17 cellular contexts compared by ENCODE assay signal in the genomic region with DNA sequence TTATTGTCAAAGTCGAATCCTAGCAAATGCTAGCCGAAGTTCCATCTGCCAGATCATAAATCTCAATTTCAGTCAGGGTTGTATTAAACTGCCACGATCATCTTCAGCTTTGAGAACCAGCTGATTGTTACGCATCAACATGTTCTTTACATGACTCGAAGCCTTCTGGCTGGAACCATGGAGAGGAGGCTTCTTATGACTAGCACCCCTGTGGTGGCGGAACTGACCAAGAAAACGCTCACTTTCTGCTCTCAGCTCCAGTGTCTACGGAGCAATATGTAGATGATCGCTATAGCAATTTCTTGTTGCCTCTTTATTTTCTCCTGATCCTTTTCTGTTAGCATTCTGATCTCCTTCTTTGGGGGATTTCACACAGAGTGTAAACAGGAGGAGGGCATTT.
DNase-seq lines count a peak whose midpoint lies in the region; ATAC-seq, FAIRE-seq and TF ChIP-seq lines count a peak whose summit lies in the region.
"Had no signal": no experiment of that assay in that cellular context is flagged by ENCODE, and none has a peak within 500 bp of the region (broad histone marks: within the 10 kb centered on the region; RNA-seq: fewer than 3 reads in every experiment).

No MANE protein-coding gene starts in this region.

- H3K27me3 Mint-ChIP-seq in GM23338 (ENCODE audit: insufficient read depth, low read depth, poor library complexity): no peaks in the 10 kb centered on the region
- no peaks in the 10 kb centered on the region for H3K27me3 Mint-ChIP-seq in endodermal cell (ENCODE audit: insufficient read depth)

- H3K4me3 Mint-ChIP-seq in GM23338: no peak overlapping the region
- no peak overlapping the region for H3K4me3 Mint-ChIP-seq in endodermal cell
- H3K4me3 Mint-ChIP-seq: CD14-positive monocyte; CD4-positive, alpha-beta memory T cell had no signal

- H4K20me1 ChIP-seq in GM23338 (replicated peaks; ENCODE audit: insufficient read depth): no peaks in the 10 kb centered on the region
- H4K20me1 ChIP-seq: BLaER1 had no signal

- no peak for TF ChIP-seq CTCF in GM23338 (conservative IDR thresholded peaks at IDR 0.05; ENCODE audit: low read depth in 2 of 2)
- no peak for TF ChIP-seq CTCF in endodermal cell (conservative IDR thresholded peaks at IDR 0.05)
- TF ChIP-seq CTCF in kidney (IDR thresholded peaks at IDR 0.05; ENCODE audit: borderline replicate concordance, extremely low read depth, insufficient read depth): no peak
- TF ChIP-seq CTCF in WERI-Rb-1 (IDR thresholded peaks at IDR 0.05; ENCODE audit: low read depth, low read length): no peak

- H3K27ac ChIP-seq in GM23338 (ENCODE audit: low read depth) (no peak overlapping the region), endodermal cell (ENCODE audit: low read depth, low read length) (no peak overlapping the region), kidney (ENCODE audit: low read depth in 2 of 2, low read length in 2 of 2) (no peak overlapping the region), WERI-Rb-1 (no peak overlapping the region)
- H3K27ac ChIP-seq: BLaER1 had no signal

- peaks cover 17% of the 10 kb centered on the region for H3K9me3 Mint-ChIP-seq in GM23338
- H3K9me3 Mint-ChIP-seq in endodermal cell: peaks cover 14% of the 10 kb centered on the region

- H3K36me3 ChIP-seq in GM23338 (ENCODE audit: insufficient read depth) (no peaks in the 10 kb centered on the region), endodermal cell (ENCODE audit: control insufficient read depth, insufficient read depth, low read length) (no peaks in the 10 kb centered on the region), kidney (ENCODE audit: control insufficient read depth in 1 of 2, insufficient read depth in 2 of 2, low read length in 2 of 2) (no peaks in the 10 kb centered on the region), WERI-Rb-1 (no peaks in the 10 kb centered on the region)
- H3K36me3 ChIP-seq: BLaER1, HAP-1 had no signal

- H3K36me3 Mint-ChIP-seq in GM23338 (ENCODE audit: low read depth) (no peaks in the 10 kb centered on the region; the same call in 2 of the 3 replicates), endodermal cell (ENCODE audit: low read depth) (peaks cover 3% of the 10 kb centered on the region)
- H3K36me3 Mint-ChIP-seq: CD14-positive monocyte; CD4-positive, alpha-beta memory T cell had no signal

- H3F3A ChIP-seq in GM23338 (replicated peaks; ENCODE audit: low read depth): no peaks in the 10 kb centered on the region

- ATAC-seq in GM23338 (no peak), HG02981 (IDR thresholded peaks at IDR 0.05; ENCODE audit: unreplicated experiment) (no peak)

- H3K9me3 ChIP-seq in endodermal cell (ENCODE audit: control insufficient read depth, low read length) (peaks cover 15% of the 10 kb centered on the region), kidney (ENCODE audit: control insufficient read depth in 1 of 2, low read length in 2 of 2) (peaks cover 0 to 3% of the 10 kb centered on the region in 2 donors), WERI-Rb-1 (ENCODE audit: severe bottlenecking) (peaks cover 7% of the 10 kb centered on the region)
- H3K9me3 ChIP-seq: HAP-1 had no signal

- H3K27me3 ChIP-seq in GM23338 (ENCODE audit: insufficient read depth): no peaks in the 10 kb centered on the region
- H3K27me3 ChIP-seq in endodermal cell (ENCODE audit: control insufficient read depth, insufficient read depth, low read length, poor library complexity, severe bottlenecking): no peaks in the 10 kb centered on the region
- no peaks in the 10 kb centered on the region for H3K27me3 ChIP-seq in WERI-Rb-1 (ENCODE audit: insufficient read depth, low read depth, severe bottlenecking)
- H3K27me3 ChIP-seq: BLaER1 had no signal

- no peak overlapping the region for H3K27ac Mint-ChIP-seq in GM23338
- no peak overlapping the region for H3K27ac Mint-ChIP-seq in endodermal cell
- H3K27ac Mint-ChIP-seq: CD14-positive monocyte; CD4-positive, alpha-beta memory T cell had no signal

- peak; percentile 6 for DNase-seq in GM23338 (ENCODE audit: low spot score)
- DNase-seq in NCI-H2227 treated with DMSO at 0.1 percent for 48 hours (lab: John Stamatoyannopoulos, UW): peak; percentile 20
- peak; percentile 60 for DNase-seq in endodermal cell
- no peak for DNase-seq in kidney
- DNase-seq in WERI-Rb-1: no peak
- DNase-seq in SK-N-DZ (ENCODE audit: low spot score): no peak
- DNase-seq: 8988T; CD4-positive, alpha-beta memory T cell; DMS153; DMS79; GF-D8; IMR-90 had no signal

- H3K79me2 ChIP-seq in GM23338 (replicated peaks; ENCODE audit: insufficient read depth): no peaks in the 10 kb centered on the region

- no peaks in the 10 kb centered on the region for H3K9me2 ChIP-seq in GM23338 (ENCODE audit: insufficient read depth)

- no peaks in the 10 kb centered on the region for H3K4me1 Mint-ChIP-seq in GM23338
- H3K4me1 Mint-ChIP-seq in endodermal cell: peaks cover 8% of the 10 kb centered on the region
- H3K4me1 Mint-ChIP-seq: CD14-positive monocyte; CD4-positive, alpha-beta memory T cell had no signal

- H2AFZ ChIP-seq in GM23338: no peak overlapping the region; the same call in 1 of the 2 replicates

- no peak overlapping the region for H3K9ac ChIP-seq in endodermal cell (ENCODE audit: extremely low read depth, low read length, poor library complexity, severe bottlenecking)
- H3K9ac ChIP-seq in kidney (ENCODE audit: low read length in 2 of 2): no peak overlapping the region
- H3K9ac ChIP-seq: BLaER1 had no signal

- no peaks in the 10 kb centered on the region for H3K4me1 ChIP-seq in GM23338 (ENCODE audit: insufficient read depth)
- no peaks in the 10 kb centered on the region for H3K4me1 ChIP-seq in endodermal cell (ENCODE audit: control insufficient read depth, insufficient read depth, low read length)
- no peaks in the 10 kb centered on the region for H3K4me1 ChIP-seq in kidney (ENCODE audit: control insufficient read depth in 1 of 2, insufficient read depth in 1 of 2, low read depth in 1 of 2, low read length in 2 of 2)
- H3K4me1 ChIP-seq: BLaER1, HAP-1 had no signal

- H3K4me3 ChIP-seq in GM23338 (no peak overlapping the region), endodermal cell (ENCODE audit: low read length) (no peak overlapping the region), kidney (ENCODE audit: low read length in 2 of 2) (no peak overlapping the region), WERI-Rb-1 (ENCODE audit: low read depth, low read length) (no peak overlapping the region)
- H3K4me3 ChIP-seq: BLaER1, HAP-1 had no signal

- no peak for FAIRE-seq in kidney (lab: Jason Lieb, UNC)
- FAIRE-seq: HTR-8/SVneo had no signal

- intact Hi-C loops in kidney (cut with DNase I): no loop called here

- 77 to 89% methylated on average over 7 to 9 of the region's 9 CpGs for WGBS in endodermal cell (ENCODE audit: insufficient coverage in 1 of 2, insufficient read length in 1 of 2), 2 experiments

- no peak overlapping the region for H3K4me2 ChIP-seq in GM23338
- H3K4me2 ChIP-seq: BLaER1 had no signal

TF ChIP-seq in GM23338, 12 proteins besides CTCF, POLR2A, EP300 and RAD21 (continues in another document):
- TF ChIP-seq EZH2phosphoT487 (IDR thresholded peaks at IDR 0.05; ENCODE audit: unreplicated experiment) (no peak), ZNF114 (CRISPR knock-in tag; IDR thresholded peaks at IDR 0.05) (no peak), ZNF331 (CRISPR knock-in tag; IDR thresholded peaks at IDR 0.05; ENCODE audit: low read depth) (no peak)

Comparison
In these comparisons a context has a peak if more than half of its experiments do, and no peak if none do; other contexts are left out.
1. DNase-seq: peak in GM23338 (single experiment), NCI-H2227 treated with DMSO at 0.1 percent for 48 hours (single experiment) and endodermal cell (single experiment); none in kidney (single experiment), WERI-Rb-1 (single experiment) and SK-N-DZ (single experiment).